ENCODE assay signal across 8 cellular contexts in the genomic region with DNA sequence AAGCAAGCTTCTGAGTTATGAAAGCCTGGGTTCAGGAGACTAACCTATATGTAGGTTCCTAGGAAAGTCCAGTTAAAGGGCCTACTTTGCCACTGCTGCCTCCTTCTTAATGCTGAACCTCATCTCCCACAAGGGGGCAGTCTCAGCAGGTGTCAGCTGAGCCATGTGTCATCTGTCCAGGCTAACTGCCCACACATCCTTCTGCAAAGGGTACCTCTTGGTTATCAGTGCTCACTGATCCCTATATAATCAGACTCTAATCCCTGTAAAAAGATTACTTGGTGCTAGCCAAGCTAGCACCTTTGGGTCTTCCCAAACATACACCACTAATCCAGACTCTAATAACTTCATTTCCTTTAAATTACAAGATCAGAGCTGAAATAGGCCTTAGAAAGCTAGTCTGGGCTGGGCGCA. TPM values are rescaled to one million over a fixed set of nuclear protein-coding genes. Genes with fewer than 3 reads are reported as not detected.
A peak's percentile ranks its signal among the peaks of the same experiment; 100 is the strongest.
DNase-seq lines count a peak whose midpoint lies in the region; ATAC-seq, FAIRE-seq and TF ChIP-seq lines count a peak whose summit lies in the region.

No MANE protein-coding gene starts in this region.

- peaks cover 86% of the 10 kb centered on the region for H3K36me3 Mint-ChIP-seq in activated CD4-positive, alpha-beta memory T cell treated with anti-CD3 and anti-CD28 coated beads, Interleukin-2, amount 10 ng/mL, durations not matched to agents 7 days and 5 days (ENCODE audit: low read depth)
- H3K36me3 Mint-ChIP-seq in naive thymus-derived CD4-positive, alpha-beta T cell = peaks cover 3 to 42% (median 16%) of the 10 kb centered on the region in 5 donors

- no peak overlapping the region for H3K27ac ChIP-seq in C4-2B
- no peak overlapping the region for H3K27ac ChIP-seq in endothelial cell of umbilical vein (ENCODE audit: insufficient read depth, low read depth, low read length)
- no peak overlapping the region for H3K27ac ChIP-seq in naive thymus-derived CD4-positive, alpha-beta T cell (ENCODE audit: low read depth, low read length)

- H2AFZ ChIP-seq in endothelial cell of umbilical vein (ENCODE audit: low read depth, low read length) = no peak overlapping the region

- POLR2A ChIA-PET in activated CD4-positive, alpha-beta memory T cell treated with anti-CD3 and anti-CD28 coated beads, Interleukin-2, amount 10 ng/mL, durations not matched to agents 7 days and 5 days (lab: Charles Lee) = interaction anchor here (0.6 to 4.1 kb wide), 8 partner anchors 8 to 58 kb away, joined by 3 to 36 read pairs (median 4); a partner anchor contains a TSS
- POLR2A ChIA-PET in endothelial cell of umbilical vein (lab: Charles Lee) = interaction anchor here (3.8 kb wide), 1 partner anchor 8 kb away, joined by 32 read pairs; a partner anchor contains a TSS
- POLR2A ChIA-PET in naive thymus-derived CD4-positive, alpha-beta T cell (lab: Charles Lee) = interaction anchor here (0.6 to 4.0 kb wide), 8 partner anchors 9 to 498 kb away, joined by 3 to 20 read pairs (median 4); a partner anchor contains a TSS

- no peak overlapping the region for H3K4me2 ChIP-seq in endothelial cell of umbilical vein (ENCODE audit: insufficient read depth, low read length)

- FAIRE-seq in endothelial cell of umbilical vein (lab: Jason Lieb, UNC) (peak; percentile 81), urothelium cell line (lab: Jason Lieb, UNC) (no peak)

- dilution Hi-C loops in endothelial cell of umbilical vein (cut with MboI; ENCODE audit: extremely low pct_ligation_motif_present, low sequenced_read_pairs) = no loop called here

- H3K4me1 Mint-ChIP-seq in activated CD4-positive, alpha-beta memory T cell treated with anti-CD3 and anti-CD28 coated beads, Interleukin-2, amount 10 ng/mL, durations not matched to agents 7 days and 5 days = peaks cover 19% of the 10 kb centered on the region
- H3K4me1 Mint-ChIP-seq in naive thymus-derived CD4-positive, alpha-beta T cell = peaks cover 0 to 26% (median 3%) of the 10 kb centered on the region in 7 donors

- H3K9me3 ChIP-seq in endothelial cell of umbilical vein (replicated peaks; ENCODE audit: control insufficient read depth, insufficient read depth, low read length) = no peaks in the 10 kb centered on the region
- H3K9me3 ChIP-seq in naive thymus-derived CD4-positive, alpha-beta T cell (ENCODE audit: control insufficient read depth in 2 of 3, low read length in 3 of 3) = no peaks in the 10 kb centered on the region

- H4K20me1 ChIP-seq in endothelial cell of umbilical vein (replicated peaks; ENCODE audit: control insufficient read depth, extremely low read depth, insufficient read depth, low read length) = no peaks in the 10 kb centered on the region

- TF ChIP-seq CTCF in C4-2B (conservative IDR thresholded peaks at IDR 0.05) = peak; percentile 86
- peak; percentile 66 to 81 for TF ChIP-seq CTCF in endothelial cell of umbilical vein (IDR thresholded peaks at IDR 0.05; ENCODE audit: extremely low read depth in 1 of 2, insufficient read depth in 1 of 2, low read depth in 1 of 2, low read length in 2 of 2)

- H3K9me3 Mint-ChIP-seq in activated CD4-positive, alpha-beta memory T cell treated with anti-CD3 and anti-CD28 coated beads, Interleukin-2, amount 10 ng/mL, durations not matched to agents 7 days and 5 days = no peaks in the 10 kb centered on the region
- H3K9me3 Mint-ChIP-seq in naive thymus-derived CD4-positive, alpha-beta T cell = no peaks in the 10 kb centered on the region

- DNase-seq in HCEC 1CT (peak; percentile 60), NCI-H774 (lab: John Stamatoyannopoulos, UW) (peak; percentile 61), endothelial cell of umbilical vein (ENCODE audit: low read depth, low spot score) (peak; percentile 74), urothelium cell line (ENCODE audit: low spot score) (peak; percentile 74)
- DNase-seq in activated CD4-positive, alpha-beta memory T cell treated with anti-CD3 and anti-CD28 coated beads, Interleukin-2, amount 10 ng/mL, durations not matched to agents 7 days and 5 days = peak; percentile 68
- peak; percentile 23 to 58 (median 43) for DNase-seq in naive thymus-derived CD4-positive, alpha-beta T cell

- no peak overlapping the region for H3K4me3 Mint-ChIP-seq in activated CD4-positive, alpha-beta memory T cell treated with anti-CD3 and anti-CD28 coated beads, Interleukin-2, amount 10 ng/mL, durations not matched to agents 7 days and 5 days
- no peak overlapping the region for H3K4me3 Mint-ChIP-seq in naive thymus-derived CD4-positive, alpha-beta T cell

- intact Hi-C loops in endothelial cell of umbilical vein (cut with micrococcal nuclease) = loop anchor here (1.0 kb wide), 2 partner anchors 58 to 369 kb away; no protein-coding TSS in a partner anchor
- intact Hi-C loops in naive thymus-derived CD4-positive, alpha-beta T cell (cut with micrococcal nuclease) = loop anchor here (1.0 kb wide), 1 partner anchor 58 kb away; no protein-coding TSS in a partner anchor

- H3K27me3 Mint-ChIP-seq in activated CD4-positive, alpha-beta memory T cell treated with anti-CD3 and anti-CD28 coated beads, Interleukin-2, amount 10 ng/mL, durations not matched to agents 7 days and 5 days = no peaks in the 10 kb centered on the region
- no peaks in the 10 kb centered on the region for H3K27me3 Mint-ChIP-seq in naive thymus-derived CD4-positive, alpha-beta T cell

- no peaks in the 10 kb centered on the region for H3K4me1 ChIP-seq in endothelial cell of umbilical vein (ENCODE audit: control insufficient read depth, extremely low read depth, insufficient read depth, low read length)
- no peaks in the 10 kb centered on the region for H3K4me1 ChIP-seq in naive thymus-derived CD4-positive, alpha-beta T cell (ENCODE audit: control insufficient read depth in 2 of 2, insufficient read depth in 2 of 2, low read length in 2 of 2)

- peaks cover 55% of the 10 kb centered on the region in 2 experiments for H3K36me3 ChIP-seq in endothelial cell of umbilical vein (ENCODE audit: control insufficient read depth in 2 of 2, extremely low read depth in 1 of 2, insufficient read depth in 2 of 2, low read length in 2 of 2)
- H3K36me3 ChIP-seq in naive thymus-derived CD4-positive, alpha-beta T cell (ENCODE audit: control insufficient read depth in 2 of 3, insufficient read depth in 3 of 3, low read length in 3 of 3) = peaks cover 17 to 92% (median 21%) of the 10 kb centered on the region in 3 experiments

- no peaks in the 10 kb centered on the region for H3K9me1 ChIP-seq in endothelial cell of umbilical vein (replicated peaks; ENCODE audit: control insufficient read depth, extremely low read depth, insufficient read depth, low read length)

- CTCF ChIA-PET in activated CD4-positive, alpha-beta memory T cell treated with anti-CD3 and anti-CD28 coated beads, Interleukin-2, amount 10 ng/mL, durations not matched to agents 7 days and 5 days (lab: Charles Lee) = interaction anchor here (0.6 to 4.2 kb wide), 22 partner anchors 9 to 670 kb away, joined by 3 to 120 read pairs (median 3); a partner anchor contains a TSS
- CTCF ChIA-PET in endothelial cell of umbilical vein (lab: Charles Lee) = interaction anchor here (0.7 to 6.0 kb wide), 17 partner anchors 9 to 671 kb away, joined by 3 to 148 read pairs (median 4); a partner anchor contains a TSS
- CTCF ChIA-PET in naive thymus-derived CD4-positive, alpha-beta T cell (lab: Charles Lee) = interaction anchor here (0.6 to 4.4 kb wide), 14 partner anchors 9 to 786 kb away, joined by 3 to 96 read pairs (median 6); a partner anchor contains a TSS

- no peak overlapping the region for H3K9ac ChIP-seq in endothelial cell of umbilical vein (replicated peaks; ENCODE audit: extremely low read depth, insufficient read depth, low read length)

- TF ChIP-seq POLR2A in endothelial cell of umbilical vein (IDR thresholded peaks at IDR 0.05; ENCODE audit: low read depth, low read length) = no peak

- peak overlapping the region; percentile 47 for H3K27ac Mint-ChIP-seq in activated CD4-positive, alpha-beta memory T cell treated with anti-CD3 and anti-CD28 coated beads, Interleukin-2, amount 10 ng/mL, durations not matched to agents 7 days and 5 days
- peak overlapping the region in 3 of 9 donors; percentile 18 to 28 (median 21) for H3K27ac Mint-ChIP-seq in naive thymus-derived CD4-positive, alpha-beta T cell

- peak; percentile 89 for ATAC-seq in naive thymus-derived CD4-positive, alpha-beta T cell
- ATAC-seq in GM18867 (IDR thresholded peaks at IDR 0.05; ENCODE audit: unreplicated experiment) = no peak

- no peak overlapping the region for H3K4me3 ChIP-seq in endothelial cell of umbilical vein (replicated peaks in 1 of 3; ENCODE audit: insufficient read depth in 1 of 3, low read depth in 1 of 3, low read length in 3 of 3)
- H3K4me3 ChIP-seq in naive thymus-derived CD4-positive, alpha-beta T cell (ENCODE audit: low read length) = no peak overlapping the region

- H3K79me2 ChIP-seq in endothelial cell of umbilical vein (ENCODE audit: control insufficient read depth, insufficient read depth, low read length) = peaks cover 23% of the 10 kb centered on the region

- BruUV-seq in endothelial cell of umbilical vein (replicated peaks; lab: Mats Ljungman, UMichigan) = no TSS peak

- no peaks in the 10 kb centered on the region for H3K27me3 ChIP-seq in endothelial cell of umbilical vein (ENCODE audit: control insufficient read depth in 2 of 2, insufficient read depth in 2 of 2, low read length in 2 of 2)
- no peaks in the 10 kb centered on the region for H3K27me3 ChIP-seq in naive thymus-derived CD4-positive, alpha-beta T cell (ENCODE audit: control insufficient read depth in 2 of 2, insufficient read depth in 2 of 2, low read length in 2 of 2)

RNA-seq across cellular contexts. Expression of a gene that starts 9.0 kb away (rescaled TPM):
- total RNA-seq in activated CD4-positive, alpha-beta memory T cell treated with anti-CD3 and anti-CD28 coated beads, Interleukin-2, amount 10 ng/mL, durations not matched to agents 7 days and 5 days = 100 to 1,000 TPM; 296 to 309 TPM
- 681 and 685 TPM in 2 replicates for total RNA-seq in endothelial cell of umbilical vein
- 500 and 622 TPM in 2 replicates for polyA plus RNA-seq in endothelial cell of umbilical vein
- 609 and 648 TPM in 2 replicates for polyA plus RNA-seq in endothelial cell of umbilical vein (2011; cell fraction: cytosol; rRNA removed)
- 266 and 322 TPM in 2 replicates for polyA plus RNA-seq in endothelial cell of umbilical vein (2011; cell fraction: nucleus; rRNA removed)
- polyA plus RNA-seq in endothelial cell of umbilical vein (2012) = 755 and 1,222 TPM in 2 replicates
- polyA minus RNA-seq in endothelial cell of umbilical vein = 370 and 390 TPM in 2 replicates
- 392 TPM for polyA minus RNA-seq in endothelial cell of umbilical vein (2011; cell fraction: cytosol; rRNA and poly(A)+ RNA removed)
- polyA minus RNA-seq in endothelial cell of umbilical vein (2011; cell fraction: nucleus; rRNA and poly(A)+ RNA removed) = 79.7 and 90.1 TPM in 2 replicates
- 100 to 1,000 TPM in 2 of 5 experiments, 10 to 100 TPM in 3; 28.8 to 369 (median 96.3) TPM for total RNA-seq in naive thymus-derived CD4-positive, alpha-beta T cell
- 100 to 1,000 TPM; 200 to 203 TPM for polyA plus RNA-seq in naive thymus-derived CD4-positive, alpha-beta T cell

RNA-seq across cellular contexts. Expression of a gene that starts 12.5 kb away (rescaled TPM):
- 1 to 10 TPM; 4.0 to 4.4 TPM for total RNA-seq in activated CD4-positive, alpha-beta memory T cell treated with anti-CD3 and anti-CD28 coated beads, Interleukin-2, amount 10 ng/mL, durations not matched to agents 7 days and 5 days
- total RNA-seq in endothelial cell of umbilical vein = 6.0 and 6.9 TPM in 2 replicates
- polyA plus RNA-seq in endothelial cell of umbilical vein = 4.6 and 4.7 TPM in 2 replicates
- polyA plus RNA-seq in endothelial cell of umbilical vein (2011; cell fraction: cytosol; rRNA removed) = 3.0 and 3.1 TPM in 2 replicates
- polyA plus RNA-seq in endothelial cell of umbilical vein (2011; cell fraction: nucleus; rRNA removed) = 1.3 and 2.1 TPM in 2 replicates
- polyA plus RNA-seq in endothelial cell of umbilical vein (2012) = 3.2 and 3.4 TPM in 2 replicates
- polyA minus RNA-seq in endothelial cell of umbilical vein = 6.5 and 10.5 TPM in 2 replicates
- 12.4 TPM for polyA minus RNA-seq in endothelial cell of umbilical vein (2011; cell fraction: cytosol; rRNA and poly(A)+ RNA removed)
- polyA minus RNA-seq in endothelial cell of umbilical vein (2011; cell fraction: nucleus; rRNA and poly(A)+ RNA removed) = 0.82 and 1.5 TPM in 2 replicates
- total RNA-seq in naive thymus-derived CD4-positive, alpha-beta T cell = 1 to 10 TPM; 2.1 to 6.3 (median 4.9) TPM
- polyA plus RNA-seq in naive thymus-derived CD4-positive, alpha-beta T cell = 1 to 10 TPM in 1 of 2 donors, under 1 TPM in 1; 0.58 to 2.1 TPM

RNA-seq across cellular contexts. Expression of a gene that starts 12.8 kb away (rescaled TPM):
- total RNA-seq in activated CD4-positive, alpha-beta memory T cell treated with anti-CD3 and anti-CD28 coated beads, Interleukin-2, amount 10 ng/mL, durations not matched to agents 7 days and 5 days = 1 to 10 TPM; 6.7 to 6.8 TPM
- total RNA-seq in endothelial cell of umbilical vein = 2.0 and 2.6 TPM in 2 replicates
- polyA plus RNA-seq in endothelial cell of umbilical vein = 2.3 and 2.7 TPM in 2 replicates
- 1.8 and 2.0 TPM in 2 replicates for polyA plus RNA-seq in endothelial cell of umbilical vein (2011; cell fraction: cytosol; rRNA removed)
- polyA plus RNA-seq in endothelial cell of umbilical vein (2011; cell fraction: nucleus; rRNA removed) = 0.84 and 1.3 TPM in 2 replicates
- polyA plus RNA-seq in endothelial cell of umbilical vein (2012) = 1.7 and 2.3 TPM in 2 replicates
- polyA minus RNA-seq in endothelial cell of umbilical vein = 2.1 and 2.9 TPM in 2 replicates
- polyA minus RNA-seq in endothelial cell of umbilical vein (2011; cell fraction: cytosol; rRNA and poly(A)+ RNA removed) = 2.9 TPM
- 0.77 and 1.3 TPM in 2 replicates for polyA minus RNA-seq in endothelial cell of umbilical vein (2011; cell fraction: nucleus; rRNA and poly(A)+ RNA removed)
- 1 to 10 TPM; 1.6 to 4.4 (median 3.7) TPM for total RNA-seq in naive thymus-derived CD4-positive, alpha-beta T cell
- 1 to 10 TPM; 5.2 to 8.9 TPM for polyA plus RNA-seq in naive thymus-derived CD4-positive, alpha-beta T cell

RNA-seq across cellular contexts. Expression of a gene that starts 21.7 kb away (rescaled TPM):
- 1 to 10 TPM; 3.7 to 4.3 TPM for total RNA-seq in activated CD4-positive, alpha-beta memory T cell treated with anti-CD3 and anti-CD28 coated beads, Interleukin-2, amount 10 ng/mL, durations not matched to agents 7 days and 5 days
- 2.1 and 2.2 TPM in 2 replicates for total RNA-seq in endothelial cell of umbilical vein
- polyA plus RNA-seq in endothelial cell of umbilical vein = 2.3 and 2.6 TPM in 2 replicates
- 2.4 and 2.5 TPM in 2 replicates for polyA plus RNA-seq in endothelial cell of umbilical vein (2011; cell fraction: cytosol; rRNA removed)
- polyA plus RNA-seq in endothelial cell of umbilical vein (2011; cell fraction: nucleus; rRNA removed) = 3.1 and 4.9 TPM in 2 replicates
- 0.78 and 1.1 TPM in 2 replicates for polyA plus RNA-seq in endothelial cell of umbilical vein (2012)
- polyA minus RNA-seq in endothelial cell of umbilical vein = 2.7 TPM in 2 replicates
- polyA minus RNA-seq in endothelial cell of umbilical vein (2011; cell fraction: cytosol; rRNA and poly(A)+ RNA removed) = 1.3 TPM
- polyA minus RNA-seq in endothelial cell of umbilical vein (2011; cell fraction: nucleus; rRNA and poly(A)+ RNA removed) = 1.3 and 2.1 TPM in 2 replicates
- total RNA-seq in naive thymus-derived CD4-positive, alpha-beta T cell = 1 to 10 TPM; 3.3 to 8.9 (median 7.4) TPM
- polyA plus RNA-seq in naive thymus-derived CD4-positive, alpha-beta T cell = 1 to 10 TPM; 3.5 to 5.0 TPM

RNA-seq across cellular contexts. Expression of a gene that starts 38.0 kb away (rescaled TPM):
- total RNA-seq in activated CD4-positive, alpha-beta memory T cell treated with anti-CD3 and anti-CD28 coated beads, Interleukin-2, amount 10 ng/mL, durations not matched to agents 7 days and 5 days = 100 to 1,000 TPM; 144 TPM
- 166 and 172 TPM in 2 replicates for total RNA-seq in endothelial cell of umbilical vein
- polyA plus RNA-seq in endothelial cell of umbilical vein = 216 and 227 TPM in 2 replicates
- 211 and 221 TPM in 2 replicates for polyA plus RNA-seq in endothelial cell of umbilical vein (2011; cell fraction: cytosol; rRNA removed)
- polyA plus RNA-seq in endothelial cell of umbilical vein (2011; cell fraction: nucleus; rRNA removed) = 187 and 203 TPM in 2 replicates
- polyA plus RNA-seq in endothelial cell of umbilical vein (2012) = 109 and 119 TPM in 2 replicates
- 183 and 200 TPM in 2 replicates for polyA minus RNA-seq in endothelial cell of umbilical vein
- 71.2 TPM for polyA minus RNA-seq in endothelial cell of umbilical vein (2011; cell fraction: cytosol; rRNA and poly(A)+ RNA removed)
- 47.4 and 57.1 TPM in 2 replicates for polyA minus RNA-seq in endothelial cell of umbilical vein (2011; cell fraction: nucleus; rRNA and poly(A)+ RNA removed)
- 100 to 1,000 TPM in 1 of 5 experiments, 10 to 100 TPM in 4; 47.5 to 155 (median 69.3) TPM for total RNA-seq in naive thymus-derived CD4-positive, alpha-beta T cell
- polyA plus RNA-seq in naive thymus-derived CD4-positive, alpha-beta T cell = 10 to 100 TPM; 81.2 to 92.6 TPM
